ENCODE assay signal across 8 cellular contexts in genomic region chr12:52171950-52172512, GRCh38. TPM values are rescaled to one million over a fixed set of nuclear protein-coding genes. Genes with fewer than 3 reads are reported as not detected.
DNase-seq lines count a peak whose midpoint lies in the region; ATAC-seq and TF ChIP-seq lines count a peak whose summit lies in the region.

No MANE protein-coding gene starts in this region.

- H3K4me3 ChIP-seq in AG04449 (ENCODE audit: low read depth, low read length), result no peak overlapping the region
- no peak overlapping the region for H3K4me3 ChIP-seq in PC-9
- H3K4me3 ChIP-seq in fibroblast of the aortic adventitia (ENCODE audit: low read depth, low read length), result no peak overlapping the region

- no peak overlapping the region for H2AFZ ChIP-seq in PC-9

- H4K20me1 ChIP-seq in PC-9 (ENCODE audit: insufficient read depth), result no peaks in the 10 kb centered on the region

- TF ChIP-seq CTCF in AG04449 (IDR thresholded peaks at IDR 0.05; ENCODE audit: insufficient read depth, low read length, missing control alignments) (peak; percentile 55), GM12874 (IDR thresholded peaks at IDR 0.05; ENCODE audit: insufficient read depth, low read depth, low read length) (peak; percentile 46), PC-9 (conservative IDR thresholded peaks at IDR 0.05) (peak; percentile 67), fibroblast of the aortic adventitia (IDR thresholded peaks at IDR 0.05; ENCODE audit: insufficient read depth, low read length) (peak; percentile 35)

- DNase-seq in AG04449 (ENCODE audit: low read depth, low spot score), result no peak
- peak in 1 of 2 experiments; percentile 55 for DNase-seq in PC-9
- peak; percentile 51 for DNase-seq in fibroblast of the aortic adventitia (ENCODE audit: low read depth)
- DNase-seq in globus pallidus (ENCODE audit: low spot score), result no peak

- no peaks in the 10 kb centered on the region for H3K27me3 ChIP-seq in PC-9 (ENCODE audit: insufficient read depth, low read depth)

- H3K4me2 ChIP-seq in PC-9, result no peak overlapping the region

- H3F3A ChIP-seq in PC-9 (ENCODE audit: insufficient read depth, low read depth), result peaks cover 63% of the 10 kb centered on the region; the same call in 1 of the 2 replicates

- no peaks in the 10 kb centered on the region for H3K79me2 ChIP-seq in PC-9 (ENCODE audit: low read depth)

- POLR2A ChIA-PET in AG04449 (lab: Yijun Ruan, JAX), result no interaction called here
- POLR2A ChIA-PET in PC-9 (lab: Charles Lee; ENCODE audit: unreplicated experiment), result no interaction called here

- intact Hi-C loops in PC-9 (cut with micrococcal nuclease; ENCODE audit: unreplicated experiment), result no loop called here

- H3K9me2 ChIP-seq in PC-9 (ENCODE audit: insufficient read depth), result no peaks in the 10 kb centered on the region

- no TSS peak for BruUV-seq in PC-9 (replicated peaks; lab: Mats Ljungman, UMichigan)

- no peaks in the 10 kb centered on the region for H3K9me3 ChIP-seq in PC-9 (ENCODE audit: insufficient read depth, low read depth)

- CTCF ChIA-PET in AG04449 (lab: Yijun Ruan, JAX) (interaction anchor here (0.8 to 5.3 kb wide), 10 partner anchors 9 to 708 kb away, joined by 3 to 52 read pairs (median 4); partner anchors contain the start of gene KRT80), PC-9 (lab: Charles Lee) (interaction anchor here (0.6 to 1.4 kb wide), 2 partner anchors 14 to 24 kb away, joined by 3 read pairs; no protein-coding TSS in a partner anchor)

- H3K27ac ChIP-seq in PC-9, result no peak overlapping the region

- H3K4me1 ChIP-seq in PC-9 (replicated peaks; ENCODE audit: insufficient read depth), result 0 out of 2 replicates have a peak, but pooled peaks cover 6% of the 10 kb centered on the region

- ATAC-seq in GM21619 (IDR thresholded peaks at IDR 0.05; ENCODE audit: unreplicated experiment), result no peak
- ATAC-seq in HG02798 (IDR thresholded peaks at IDR 0.05; ENCODE audit: poor library complexity, unreplicated experiment), result no peak
- no peak for ATAC-seq in HG03442 (IDR thresholded peaks at IDR 0.05; ENCODE audit: unreplicated experiment)

- peaks cover 5% of the 10 kb centered on the region; the same call in 1 of the 2 replicates for H3K36me3 ChIP-seq in PC-9 (ENCODE audit: low read depth)

RNA-seq across cellular contexts. Expression of gene KRT80, which starts 19.8 kb away (rescaled TPM):
- 84.1 and 94.9 TPM in 2 replicates for total RNA-seq in PC-9 (2021)
- 0.25 and 0.36 TPM in 2 replicates for total RNA-seq in fibroblast of the aortic adventitia (ENCODE audit: low replicate concordance)

Comparison
In these comparisons a context has a peak if more than half of its experiments do, and no peak if none do; other contexts are left out.
1. RNA of gene KRT80, which starts 19.8 kb away (total RNA-seq): 84.1 to 94.9 TPM in PC-9; 0.25 to 0.36 TPM in fibroblast of the aortic adventitia; every median in the first group is over 10 times any median in the second.
2. Peak in every context shown above with its lines, with median percentiles within 50 percentile points of each other: CTCF ChIP-seq.